16 cellular contexts compared by ENCODE assay signal in genomic region chr1:5686195-5686594, GRCh38.
DNase-seq lines count a peak whose midpoint lies in the region; ATAC-seq, FAIRE-seq and TF ChIP-seq lines count a peak whose summit lies in the region.
"Had no signal": no experiment of that assay in that cellular context is flagged by ENCODE, and none has a peak within 500 bp of the region (broad histone marks: within the 10 kb centered on the region; RNA-seq: fewer than 3 reads in every experiment).

No MANE protein-coding gene starts in this region.

- no peak for ATAC-seq in GM18870 (IDR thresholded peaks at IDR 0.05; ENCODE audit: unreplicated experiment)

- DNase-seq in NCI-H2171 treated with DMSO at 0.1 percent for 48 hours (lab: John Stamatoyannopoulos, UW) (peak; percentile 16), NCI-H2171 (lab: John Stamatoyannopoulos, UW) (no peak), NAMALWA (ENCODE audit: low spot score) (peak; percentile 77), bronchial epithelial cell (ENCODE audit: low read depth) (no peak), NCI-H446 (lab: John Stamatoyannopoulos, UW) (no peak), putamen (ENCODE audit: low spot score) (no peak)
- no peak for DNase-seq in activated T-cell treated with anti-CD3 and anti-CD28 coated beads, Interleukin-2, amount 50 U/mL, for 48 hours
- DNase-seq: AML-193; CD4-positive, CD25-positive, alpha-beta regulatory T cell; DMS53; GF-D8; GM23248; H7; KBM-7 had no signal

- FAIRE-seq in bronchial epithelial cell (lab: Jason Lieb, UNC), result peak; percentile 94

- no peak overlapping the region for H3K4me3 ChIP-seq in bronchial epithelial cell (ENCODE audit: low read depth, low read length)
- H3K4me3 ChIP-seq: BLaER1 treated with 17β-estradiol and CSF1 and Interleukin-3, amounts not matched to agents 10 nM and 100 nM; GM23248 had no signal

- TF ChIP-seq CTCF in bronchial epithelial cell (IDR thresholded peaks at IDR 0.05; ENCODE audit: insufficient read depth, low read length, severe bottlenecking), result no peak

- H3K36me3 ChIP-seq in bronchial epithelial cell (ENCODE audit: control insufficient read depth, insufficient read depth, low read length), result no peaks in the 10 kb centered on the region
- H3K36me3 ChIP-seq: BLaER1 treated with 17β-estradiol and CSF1 and Interleukin-3, amounts not matched to agents 10 nM and 100 nM had no signal

- H3K27me3 ChIP-seq in bronchial epithelial cell (ENCODE audit: control insufficient read depth, insufficient read depth, low read length), result no peaks in the 10 kb centered on the region
- H3K27me3 ChIP-seq: BLaER1 treated with 17β-estradiol and CSF1 and Interleukin-3, amounts not matched to agents 10 nM and 100 nM had no signal

Comparison
In these comparisons a context has a peak if more than half of its experiments do, and no peak if none do; other contexts are left out.
1. DNase-seq: peak in NCI-H2171 treated with DMSO at 0.1 percent for 48 hours (single experiment) and NAMALWA (single experiment); none in NCI-H2171 (single experiment), bronchial epithelial cell (single experiment), activated T-cell treated with anti-CD3 and anti-CD28 coated beads, Interleukin-2, amount 50 U/mL, for 48 hours (0 of 2), NCI-H446 (0 of 2) and putamen (single experiment).